25 cellular contexts compared by ENCODE assay signal in the genomic region with DNA sequence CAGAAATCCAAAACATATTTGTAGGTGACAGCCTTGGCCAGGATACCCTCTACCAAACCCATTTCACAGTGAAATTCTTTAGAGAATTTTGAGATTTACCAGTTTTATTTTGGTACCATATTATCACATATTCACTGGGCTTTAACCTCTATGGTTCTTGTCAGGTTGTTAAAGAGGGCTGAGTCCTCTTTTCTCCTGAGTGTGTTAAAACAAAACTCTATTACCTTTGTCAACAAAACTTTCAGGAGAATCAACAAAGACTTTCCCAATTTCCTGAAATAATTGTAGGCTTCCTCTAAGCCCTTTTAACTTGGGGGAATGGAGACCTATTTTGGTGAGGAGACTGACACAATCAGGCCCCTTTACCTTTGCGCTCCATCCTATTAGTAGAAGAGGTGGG.
DNase-seq lines count a peak whose midpoint lies in the region; ATAC-seq, FAIRE-seq and TF ChIP-seq lines count a peak whose summit lies in the region.
"Had no signal": no experiment of that assay in that cellular context is flagged by ENCODE, and none has a peak within 500 bp of the region (broad histone marks: within the 10 kb centered on the region; RNA-seq: fewer than 3 reads in every experiment).

No MANE protein-coding gene starts in this region.

- no peak overlapping the region for H3K4me3 ChIP-seq in liver (ENCODE audit: low read depth in 1 of 3, low read length in 3 of 3)
- H3K4me3 ChIP-seq in HepG2 (replicated peaks in 1 of 3; ENCODE audit: insufficient read depth in 1 of 3, low read depth in 2 of 3, low read length in 3 of 3), result no peak overlapping the region
- no peak overlapping the region for H3K4me3 ChIP-seq in right lobe of liver
- no peak overlapping the region for H3K4me3 ChIP-seq in tibial nerve
- H3K4me3 ChIP-seq in left ventricle myocardium inferior, result no peak overlapping the region
- H3K4me3 ChIP-seq: BLaER1 had no signal

- no peak overlapping the region for H3K4me3 Mint-ChIP-seq in activated naive CD4-positive, alpha-beta T cell treated with anti-CD3 and anti-CD28 coated beads, Interleukin-2, amount 50 U/mL, for 24 hours
- H3K4me3 Mint-ChIP-seq: CD14-positive monocyte; CD4-positive, CD25-positive, alpha-beta regulatory T cell; CD8-positive, alpha-beta T cell had no signal

- no peaks in the 10 kb centered on the region for H3K4me1 ChIP-seq in liver (ENCODE audit: control insufficient read depth in 4 of 4, insufficient read depth in 4 of 4, low read length in 3 of 4)
- no peaks in the 10 kb centered on the region for H3K4me1 ChIP-seq in HepG2 (ENCODE audit: insufficient read depth, low read length)
- no peaks in the 10 kb centered on the region for H3K4me1 ChIP-seq in right lobe of liver
- H3K4me1 ChIP-seq in tibial nerve, result no peaks in the 10 kb centered on the region
- no peaks in the 10 kb centered on the region for H3K4me1 ChIP-seq in left ventricle myocardium inferior
- H3K4me1 ChIP-seq: BE2C, BLaER1, Caco-2 had no signal

- H3K27ac ChIP-seq in liver (ENCODE audit: low read depth in 1 of 2, low read length in 2 of 2), result no peak overlapping the region
- no peak overlapping the region for H3K27ac ChIP-seq in HepG2 (ENCODE audit: extremely low read length, insufficient read depth, low read length)
- no peak overlapping the region for H3K27ac ChIP-seq in right lobe of liver
- H3K27ac ChIP-seq in tibial nerve, result no peak overlapping the region
- H3K27ac ChIP-seq in left ventricle myocardium inferior (replicated peaks), result no peak overlapping the region
- H3K27ac ChIP-seq: BLaER1 had no signal

- CTCF ChIA-PET in HepG2 (lab: Yijun Ruan, JAX; ENCODE audit: low intra/inter-chr PET ratio, low total read pairs), result no interaction called here

- intact Hi-C loops in HepG2 (cut with micrococcal nuclease; ENCODE audit: unreplicated experiment), result no loop called here
- intact Hi-C loops in right lobe of liver (cut with DNase I), result no loop called here
- intact Hi-C loops in left ventricle myocardium inferior (cut with micrococcal nuclease), result no loop called here

- 98% methylated on average over 1 of the region's 1 CpG for WGBS in liver
- WGBS in HepG2 (ENCODE audit: low lambda C conversion rate), result 63% methylated on average over 1 of the region's 1 CpG
- WGBS in right lobe of liver (ENCODE audit: insufficient coverage, low coverage, low lambda C conversion rate, missing lambda C conversion rate), result no CpG with 5 or more reads among the region's 1 CpG
- 87 to 93% methylated on average over 1 of the region's 1 CpG for WGBS in tibial nerve, 2 donors

- no peak overlapping the region for H3K4me2 ChIP-seq in HepG2 (ENCODE audit: low read depth, low read length)
- H3K4me2 ChIP-seq: BLaER1 had no signal

- TF ChIP-seq CTCF in liver (IDR thresholded peaks at IDR 0.05; ENCODE audit: low read depth, low read length, missing input control) (no peak), HepG2 (CRISPR knock-in tag; IDR thresholded peaks at IDR 0.05) (no peak), right lobe of liver (IDR thresholded peaks at IDR 0.05) (no peak), tibial nerve (IDR thresholded peaks at IDR 0.05) (no peak), left ventricle myocardium inferior (IDR thresholded peaks at IDR 0.05; ENCODE audit: borderline replicate concordance) (no peak)

- H3K79me2 ChIP-seq in HepG2 (ENCODE audit: insufficient read depth, low read length), result no peaks in the 10 kb centered on the region

- no peak for ATAC-seq in activated naive CD4-positive, alpha-beta T cell treated with anti-CD3 and anti-CD28 coated beads, Interleukin-2, amount 50 U/mL, for 72 hours
- ATAC-seq in HepG2 (no peak), left lobe of liver (peak; percentile 13), right lobe of liver (peak in 3 of 4 donors; percentile 30 to 61 (median 51))
- ATAC-seq: CD8-positive, alpha-beta T cell had no signal

- no TSS peak for BruUV-seq in HepG2 (replicated peaks; lab: Mats Ljungman, UMichigan)

- in situ Hi-C loops in HepG2 (cut with HindIII; ENCODE audit: extremely low pct_ligation_motif_present, low pct_unique_long_range_greater_than_20kb), result no loop called here

- no peak for TF ChIP-seq EP300 in HepG2 (IDR thresholded peaks at IDR 0.05; ENCODE audit: low read depth in 2 of 2, low read length in 2 of 2)
- no peak for TF ChIP-seq EP300 in HepG2 (CRISPR knock-in tag; IDR thresholded peaks at IDR 0.05; ENCODE audit: borderline replicate concordance)
- no peak for TF ChIP-seq EP300 in tibial nerve (IDR thresholded peaks at IDR 0.05)

- H3K36me3 ChIP-seq in liver (ENCODE audit: control insufficient read depth in 4 of 4, insufficient read depth in 3 of 4, low read depth in 1 of 4, low read length in 3 of 4) (no peaks in the 10 kb centered on the region), HepG2 (replicated peaks in 1 of 2; ENCODE audit: control insufficient read depth in 1 of 2, insufficient read depth in 2 of 2, low read length in 2 of 2) (no peaks in the 10 kb centered on the region), right lobe of liver (no peaks in the 10 kb centered on the region), tibial nerve (no peaks in the 10 kb centered on the region), left ventricle myocardium inferior (no peaks in the 10 kb centered on the region)
- H3K36me3 ChIP-seq: BE2C, BLaER1 had no signal

- peaks cover 10% of the 10 kb centered on the region for H3K36me3 Mint-ChIP-seq in activated naive CD4-positive, alpha-beta T cell treated with anti-CD3 and anti-CD28 coated beads, Interleukin-2, amount 50 U/mL, for 24 hours
- peaks cover 8 to 33% of the 10 kb centered on the region in 2 donors for H3K36me3 Mint-ChIP-seq in activated naive CD4-positive, alpha-beta T cell treated with anti-CD3 and anti-CD28 coated beads, Interleukin-2, amount 50 U/mL, for 72 hours
- H3K36me3 Mint-ChIP-seq: CD14-positive monocyte had no signal

- peaks cover 4% of the 10 kb centered on the region for H3K9me3 Mint-ChIP-seq in activated naive CD4-positive, alpha-beta T cell treated with anti-CD3 and anti-CD28 coated beads, Interleukin-2, amount 50 U/mL, for 24 hours
- peaks cover 10 to 28% of the 10 kb centered on the region in 2 donors for H3K9me3 Mint-ChIP-seq in activated naive CD4-positive, alpha-beta T cell treated with anti-CD3 and anti-CD28 coated beads, Interleukin-2, amount 50 U/mL, for 72 hours

- TF ChIP-seq RAD21 in liver (IDR thresholded peaks at IDR 0.05), result no peak
- no peak for TF ChIP-seq RAD21 in HepG2 (CRISPR knock-in tag; IDR thresholded peaks at IDR 0.05)

- H3K9me3 ChIP-seq in liver (ENCODE audit: control insufficient read depth in 4 of 4, low read length in 3 of 4) (no peaks in the 10 kb centered on the region), HepG2 (ENCODE audit: low read length) (no peaks in the 10 kb centered on the region), right lobe of liver (no peaks in the 10 kb centered on the region), tibial nerve (no peaks in the 10 kb centered on the region), left ventricle myocardium inferior (replicated peaks) (no peaks in the 10 kb centered on the region)
- H3K9me3 ChIP-seq: BE2C, Caco-2 had no signal

- H2AFZ ChIP-seq in HepG2 (ENCODE audit: low read length), result no peak overlapping the region

- TF ChIP-seq POLR2A in HepG2 (IDR thresholded peaks at IDR 0.05; ENCODE audit: insufficient read depth in 1 of 2, low read depth in 2 of 2, low read length in 2 of 2) (no peak), right lobe of liver (IDR thresholded peaks at IDR 0.05) (no peak), tibial nerve (IDR thresholded peaks at IDR 0.05) (no peak)

- no peak overlapping the region for H3K9ac ChIP-seq in liver (ENCODE audit: low read depth in 1 of 2, low read length in 2 of 2)
- no peak overlapping the region for H3K9ac ChIP-seq in HepG2 (ENCODE audit: insufficient read depth, low read depth, low read length)
- H3K9ac ChIP-seq: BLaER1 had no signal

- DNase-seq in activated naive CD4-positive, alpha-beta T cell treated with anti-CD3 and anti-CD28 coated beads, Interleukin-2, amount 50 U/mL, for 72 hours (ENCODE audit: low spot score in 2 of 2), result no peak
- DNase-seq in HepG2 (ENCODE audit: low spot score) (no peak), left lobe of liver (ENCODE audit: low spot score) (no peak), right lobe of liver (no peak), tibial nerve (ENCODE audit: low spot score in 2 of 2) (no peak), left ventricle myocardium inferior (no peak)
- DNase-seq: 8988T; ACHN; BE2C; C1 segment of cervical spinal cord; Caco-2; Calu3; CD4-positive, CD25-positive, alpha-beta regulatory T cell; CD8-positive, alpha-beta T cell; DMS79 treated with DMSO at 0.1 percent for 48 hours; GF-D8 had no signal

- H4K20me1 ChIP-seq in HepG2 (ENCODE audit: insufficient read depth, low read length), result no peaks in the 10 kb centered on the region
- H4K20me1 ChIP-seq: BLaER1 had no signal

- H3K27me3 ChIP-seq in liver (ENCODE audit: control insufficient read depth in 4 of 4, insufficient read depth in 4 of 4, low read length in 3 of 4) (no peaks in the 10 kb centered on the region), HepG2 (ENCODE audit: control insufficient read depth in 1 of 2, insufficient read depth in 2 of 2, low read length in 2 of 2) (no peaks in the 10 kb centered on the region), right lobe of liver (no peaks in the 10 kb centered on the region), tibial nerve (no peaks in the 10 kb centered on the region), left ventricle myocardium inferior (ENCODE audit: low read depth) (no peaks in the 10 kb centered on the region)
- H3K27me3 ChIP-seq: BE2C, BLaER1 had no signal

- H3K4me1 Mint-ChIP-seq in activated naive CD4-positive, alpha-beta T cell treated with anti-CD3 and anti-CD28 coated beads, Interleukin-2, amount 50 U/mL, for 24 hours, result peaks cover 54% of the 10 kb centered on the region
- H3K4me1 Mint-ChIP-seq: CD14-positive monocyte had no signal

- H3K27me3 Mint-ChIP-seq in activated naive CD4-positive, alpha-beta T cell treated with anti-CD3 and anti-CD28 coated beads, Interleukin-2, amount 50 U/mL, for 24 hours, result no peaks in the 10 kb centered on the region
- H3K27me3 Mint-ChIP-seq: CD4-positive, CD25-positive, alpha-beta regulatory T cell had no signal

- H3K27ac Mint-ChIP-seq in activated naive CD4-positive, alpha-beta T cell treated with anti-CD3 and anti-CD28 coated beads, Interleukin-2, amount 50 U/mL, for 24 hours, result peak overlapping the region; percentile 67
- H3K27ac Mint-ChIP-seq in activated naive CD4-positive, alpha-beta T cell treated with anti-CD3 and anti-CD28 coated beads, Interleukin-2, amount 50 U/mL, for 72 hours, result peak overlapping the region in 1 of 2 donors; percentile 16
- H3K27ac Mint-ChIP-seq: CD14-positive monocyte; CD4-positive, CD25-positive, alpha-beta regulatory T cell; CD8-positive, alpha-beta T cell had no signal

- FAIRE-seq in HepG2 (lab: Jason Lieb, UNC), result no peak
- FAIRE-seq: A204.1, D721Med, G401.6, GM12891, GM19239 had no signal

- POLR2A ChIA-PET in HepG2 (lab: Yijun Ruan, JAX), result no interaction called here

Comparison
In these comparisons a context has a peak if more than half of its experiments do, and no peak if none do; other contexts are left out.
1. ATAC-seq: peak in left lobe of liver (single experiment) and right lobe of liver (3 of 4); none in activated naive CD4-positive, alpha-beta T cell treated with anti-CD3 and anti-CD28 coated beads, Interleukin-2, amount 50 U/mL, for 72 hours (0 of 2) and HepG2 (single experiment).